8 cellular contexts compared by ENCODE assay signal in the genomic region with DNA sequence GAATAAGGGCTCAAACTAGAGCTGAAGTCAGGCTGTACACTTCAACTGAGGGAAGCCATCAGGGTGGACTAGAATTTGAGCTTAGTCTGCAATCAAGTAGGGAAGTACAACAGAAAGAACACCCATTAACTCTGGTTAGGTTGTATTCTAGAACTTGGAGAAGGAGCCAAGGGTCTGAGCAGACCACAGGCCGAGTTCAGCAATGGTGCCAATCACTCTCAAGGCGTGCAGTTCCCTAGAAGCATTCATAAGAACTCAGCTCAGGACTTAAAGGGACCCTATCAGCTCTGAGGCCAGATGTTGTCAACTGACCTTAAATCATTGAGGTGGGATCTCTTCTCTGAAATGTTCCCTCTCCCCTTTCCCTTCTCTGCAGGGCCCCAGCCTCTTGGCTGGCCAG.
A peak's percentile ranks its signal among the peaks of the same experiment; 100 is the strongest.
DNase-seq lines count a peak whose midpoint lies in the region; ATAC-seq and TF ChIP-seq lines count a peak whose summit lies in the region.

No MANE protein-coding gene starts in this region.

- peaks cover 7 to 85% (median 40%) of the 10 kb centered on the region in 12 donors for H3K4me1 ChIP-seq in heart left ventricle
- H3K4me1 ChIP-seq in naive thymus-derived CD4-positive, alpha-beta T cell (ENCODE audit: control insufficient read depth in 2 of 2, insufficient read depth in 2 of 2, low read length in 2 of 2) = peaks cover 72 to 90% of the 10 kb centered on the region in 2 donors
- peaks cover 56% of the 10 kb centered on the region for H3K4me1 ChIP-seq in upper lobe of right lung

- intact Hi-C loops in heart left ventricle (cut with DNase I) = loop anchor here in 6 of 10 donors (5.0 to 10.0 kb wide), 6 partner anchors 102 to 358 kb away; no protein-coding TSS in a partner anchor
- intact Hi-C loops in left cardiac atrium (cut with DNase I) = loop anchor here in 1 of 2 donors (5.0 to 10.0 kb wide), 2 partner anchors 152 to 284 kb away; no protein-coding TSS in a partner anchor
- intact Hi-C loops in naive thymus-derived CD4-positive, alpha-beta T cell (cut with micrococcal nuclease) = loop anchor here in 1 of 2 donors (5.0 kb wide), 2 partner anchors 157 to 182 kb away; no protein-coding TSS in a partner anchor
- intact Hi-C loops in upper lobe of right lung (cut with DNase I) = no loop called here
- intact Hi-C loops in head of caudate nucleus (cut with DNase I) = no loop called here

- H3K4me3 Mint-ChIP-seq in activated naive CD8-positive, alpha-beta T cell treated with anti-CD3 and anti-CD28 coated beads, Interleukin-2, amount 10 ng/mL, durations not matched to agents 7 days and 5 days = peak overlapping the region; percentile 64
- H3K4me3 Mint-ChIP-seq in naive thymus-derived CD4-positive, alpha-beta T cell = peak overlapping the region; percentile 34 to 86 (median 68)

- H3K27ac Mint-ChIP-seq in activated naive CD8-positive, alpha-beta T cell treated with anti-CD3 and anti-CD28 coated beads, Interleukin-2, amount 10 ng/mL, durations not matched to agents 7 days and 5 days = peak overlapping the region; percentile 100
- H3K27ac Mint-ChIP-seq in naive thymus-derived CD4-positive, alpha-beta T cell = peak overlapping the region; percentile 88 to 100 (median 98)

- no peaks in the 10 kb centered on the region for H3K9me3 ChIP-seq in heart left ventricle
- no peaks in the 10 kb centered on the region for H3K9me3 ChIP-seq in naive thymus-derived CD4-positive, alpha-beta T cell (ENCODE audit: control insufficient read depth in 2 of 3, low read length in 3 of 3)
- no peaks in the 10 kb centered on the region for H3K9me3 ChIP-seq in upper lobe of right lung

- peak overlapping the region in 7 of 12 donors; percentile 17 to 94 (median 64) for H3K27ac ChIP-seq in heart left ventricle
- H3K27ac ChIP-seq in naive thymus-derived CD4-positive, alpha-beta T cell (ENCODE audit: low read depth, low read length) = peak overlapping the region; percentile 96
- H3K27ac ChIP-seq in upper lobe of right lung = peak overlapping the region; percentile 86

- H3K27me3 ChIP-seq in heart left ventricle = no peaks in the 10 kb centered on the region
- H3K27me3 ChIP-seq in naive thymus-derived CD4-positive, alpha-beta T cell (ENCODE audit: control insufficient read depth in 2 of 2, insufficient read depth in 2 of 2, low read length in 2 of 2) = no peaks in the 10 kb centered on the region
- H3K27me3 ChIP-seq in upper lobe of right lung = no peaks in the 10 kb centered on the region

- H3K36me3 ChIP-seq in heart left ventricle (no peaks in the 10 kb centered on the region), upper lobe of right lung (no peaks in the 10 kb centered on the region)
- H3K36me3 ChIP-seq in naive thymus-derived CD4-positive, alpha-beta T cell (ENCODE audit: control insufficient read depth in 2 of 3, insufficient read depth in 3 of 3, low read length in 3 of 3) = no peaks in the 10 kb centered on the region

- ATAC-seq in heart left ventricle = no peak
- ATAC-seq in left cardiac atrium = no peak
- ATAC-seq in activated naive CD8-positive, alpha-beta T cell treated with anti-CD3 and anti-CD28 coated beads, Interleukin-2, amount 10 ng/mL, durations not matched to agents 7 days and 5 days (ENCODE audit: low read depth) = no peak
- ATAC-seq in naive thymus-derived CD4-positive, alpha-beta T cell = no peak
- ATAC-seq in upper lobe of right lung = no peak
- ATAC-seq in HG02973 (IDR thresholded peaks at IDR 0.05; ENCODE audit: unreplicated experiment) = no peak

- peak in 1 of 5 donors; percentile 9 for DNase-seq in heart left ventricle
- no peak for DNase-seq in left cardiac atrium
- DNase-seq in activated naive CD8-positive, alpha-beta T cell treated with anti-CD3 and anti-CD28 coated beads, Interleukin-2, amount 10 ng/mL, durations not matched to agents 7 days and 5 days = no peak
- DNase-seq in naive thymus-derived CD4-positive, alpha-beta T cell = no peak
- peak; percentile 6 for DNase-seq in upper lobe of right lung
- DNase-seq in head of caudate nucleus = no peak
- no peak for DNase-seq in SHP77 treated with DMSO at 0.1 percent for 48 hours (lab: John Stamatoyannopoulos, UW)

- TF ChIP-seq CTCF in heart left ventricle (IDR thresholded peaks at IDR 0.05) (no peak), upper lobe of right lung (IDR thresholded peaks at IDR 0.05) (no peak)

- peaks cover 5% of the 10 kb centered on the region for H3K36me3 Mint-ChIP-seq in activated naive CD8-positive, alpha-beta T cell treated with anti-CD3 and anti-CD28 coated beads, Interleukin-2, amount 10 ng/mL, durations not matched to agents 7 days and 5 days
- H3K36me3 Mint-ChIP-seq in naive thymus-derived CD4-positive, alpha-beta T cell = peaks cover 0 to 21% (median 0%) of the 10 kb centered on the region in 5 donors

- no peaks in the 10 kb centered on the region for H3K9me3 Mint-ChIP-seq in activated naive CD8-positive, alpha-beta T cell treated with anti-CD3 and anti-CD28 coated beads, Interleukin-2, amount 10 ng/mL, durations not matched to agents 7 days and 5 days
- H3K9me3 Mint-ChIP-seq in naive thymus-derived CD4-positive, alpha-beta T cell = peaks cover 0 to 2% (median 0%) of the 10 kb centered on the region in 11 donors

- TF ChIP-seq POLR2A in heart left ventricle (IDR thresholded peaks at IDR 0.05) = no peak

- CTCF ChIA-PET in naive thymus-derived CD4-positive, alpha-beta T cell (lab: Charles Lee) = interaction anchor here (0.6 to 13.3 kb wide), 12 partner anchors 35 to 1106 kb away, joined by 3 to 203 read pairs (median 4); partner anchors contain the start of gene ZFP36L2

- WGBS in heart left ventricle, 4 donors = 84 to 93% (median 89%) methylated on average over 2 of the region's 2 CpGs

- POLR2A ChIA-PET in activated naive CD8-positive, alpha-beta T cell treated with anti-CD3 and anti-CD28 coated beads, Interleukin-2, amount 10 ng/mL, durations not matched to agents 7 days and 5 days (lab: Charles Lee) = interaction anchor here (0.7 to 22.2 kb wide), 9 partner anchors 11 to 467 kb away, joined by 3 to 1375 read pairs (median 5); partner anchors contain the start of genes THADA and ZFP36L2
- POLR2A ChIA-PET in naive thymus-derived CD4-positive, alpha-beta T cell (lab: Charles Lee) = interaction anchor here (1.1 to 37.0 kb wide), 5 partner anchors 24 to 92 kb away, joined by 3 to 1771 read pairs (median 120); partner anchors contain the start of gene ZFP36L2

- H3K4me3 ChIP-seq in heart left ventricle = no peak overlapping the region
- peak overlapping the region; percentile 51 for H3K4me3 ChIP-seq in naive thymus-derived CD4-positive, alpha-beta T cell (ENCODE audit: low read length)
- H3K4me3 ChIP-seq in upper lobe of right lung = no peak overlapping the region

- no peaks in the 10 kb centered on the region for H3K27me3 Mint-ChIP-seq in activated naive CD8-positive, alpha-beta T cell treated with anti-CD3 and anti-CD28 coated beads, Interleukin-2, amount 10 ng/mL, durations not matched to agents 7 days and 5 days
- no peaks in the 10 kb centered on the region for H3K27me3 Mint-ChIP-seq in naive thymus-derived CD4-positive, alpha-beta T cell

- peaks cover 74% of the 10 kb centered on the region for H3K4me1 Mint-ChIP-seq in activated naive CD8-positive, alpha-beta T cell treated with anti-CD3 and anti-CD28 coated beads, Interleukin-2, amount 10 ng/mL, durations not matched to agents 7 days and 5 days
- H3K4me1 Mint-ChIP-seq in naive thymus-derived CD4-positive, alpha-beta T cell = peaks cover 65 to 90% (median 87%) of the 10 kb centered on the region in 7 donors

Comparison
In these comparisons a context has a peak if more than half of its experiments do, and no peak if none do; other contexts are left out.
1. intact Hi-C loops: an anchor here in heart left ventricle (5.0 to 10.0 kb wide); none called in upper lobe of right lung and head of caudate nucleus.